9 cellular contexts compared by ENCODE assay signal in genomic region chr9:121718063-121718462, GRCh38.
DNase-seq lines count a peak whose midpoint lies in the region; ATAC-seq, FAIRE-seq and TF ChIP-seq lines count a peak whose summit lies in the region.
"Had no signal": no experiment of that assay in that cellular context is flagged by ENCODE, and none has a peak within 500 bp of the region (broad histone marks: within the 10 kb centered on the region; RNA-seq: fewer than 3 reads in every experiment).

No MANE protein-coding gene starts in this region.

- H3K9ac ChIP-seq in endocrine pancreas (ENCODE audit: control insufficient read depth, insufficient read depth, low read length), result peak overlapping the region; percentile 31

- FAIRE-seq in H54 (lab: Jason Lieb, UNC), result no peak

- no peak for ATAC-seq in HG03025 (IDR thresholded peaks at IDR 0.05; ENCODE audit: low FRiP score, unreplicated experiment)
- no peak for ATAC-seq in GM19455 (IDR thresholded peaks at IDR 0.05; ENCODE audit: unreplicated experiment)

- peak; percentile 87 for DNase-seq in AG08395 (ENCODE audit: low spot score)
- DNase-seq in NCI-H446 treated with DMSO at 0.1 percent for 48 hours (lab: John Stamatoyannopoulos, UW), result peak; percentile 65
- peak; percentile 59 for DNase-seq in medulla oblongata (ENCODE audit: extremely low spot score)
- no peak for DNase-seq in H54 (ENCODE audit: insufficient read length, low spot score)
- DNase-seq in stimulated activated CD4-positive, alpha-beta T cell treated with anti-CD3 and anti-CD28 coated beads, Interleukin-4, amount 100 ng/mL, for 24 hours, result no peak
- DNase-seq: SHP77 had no signal

- no peak overlapping the region for H3K4me3 ChIP-seq in endocrine pancreas (ENCODE audit: control insufficient read depth, insufficient read depth, low read length)

- H3K27me3 ChIP-seq in endocrine pancreas (ENCODE audit: control insufficient read depth, insufficient read depth, low read length), result no peaks in the 10 kb centered on the region

- H3K9me3 ChIP-seq in endocrine pancreas (ENCODE audit: control insufficient read depth, low read length), result no peaks in the 10 kb centered on the region

- no peak for TF ChIP-seq POLR2A in H54 (IDR thresholded peaks at IDR 0.05; ENCODE audit: low read depth, low read length)

- no peaks in the 10 kb centered on the region for H3K4me1 ChIP-seq in endocrine pancreas (ENCODE audit: control insufficient read depth, insufficient read depth, low read length)

- H3K36me3 ChIP-seq in endocrine pancreas (ENCODE audit: control insufficient read depth, insufficient read depth, low read length), result no peaks in the 10 kb centered on the region

Comparison
In these comparisons a context has a peak if more than half of its experiments do, and no peak if none do; other contexts are left out.
1. DNase-seq: peak in AG08395 (single experiment), NCI-H446 treated with DMSO at 0.1 percent for 48 hours (single experiment) and medulla oblongata (single experiment); none in H54 (single experiment) and stimulated activated CD4-positive, alpha-beta T cell treated with anti-CD3 and anti-CD28 coated beads, Interleukin-4, amount 100 ng/mL, for 24 hours (single experiment).